Comparison of ENCODE assay signal across 11 cellular contexts in the genomic region with DNA sequence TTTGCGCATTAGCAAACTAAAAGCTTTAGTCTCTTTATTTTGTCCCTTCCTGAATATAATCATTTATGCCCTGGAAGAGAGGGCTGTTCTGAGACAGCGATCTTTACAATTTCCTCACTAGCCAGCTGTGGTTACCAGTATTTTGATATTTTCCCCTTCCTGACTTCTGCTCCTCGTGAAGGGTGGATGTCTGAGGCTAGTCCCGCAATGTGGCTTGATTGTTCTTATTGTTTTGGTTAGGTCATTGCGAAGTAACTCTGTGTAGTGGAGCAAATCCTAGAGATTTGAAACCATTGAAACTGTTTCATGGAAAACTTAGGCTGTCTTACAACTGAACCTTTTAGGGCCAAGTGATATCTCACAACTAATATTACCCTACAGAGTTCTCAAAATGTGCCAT. TPM values are rescaled to one million over a fixed set of nuclear protein-coding genes. Genes with fewer than 3 reads are reported as not detected.
DNase-seq lines count a peak whose midpoint lies in the region; ATAC-seq, FAIRE-seq and TF ChIP-seq lines count a peak whose summit lies in the region.
"Had no signal": no experiment of that assay in that cellular context is flagged by ENCODE, and none has a peak within 500 bp of the region (broad histone marks: within the 10 kb centered on the region; RNA-seq: fewer than 3 reads in every experiment).

No MANE protein-coding gene starts in this region.

- no peaks in the 10 kb centered on the region for H3K27me3 Mint-ChIP-seq in HFFc6 (ENCODE audit: insufficient read depth)
- no peaks in the 10 kb centered on the region for H3K27me3 Mint-ChIP-seq in astrocyte (ENCODE audit: low read depth, unreplicated experiment)
- H3K27me3 Mint-ChIP-seq in naive thymus-derived CD8-positive, alpha-beta T cell = peaks cover 0 to 2% (median 0%) of the 10 kb centered on the region in 5 donors

- H3K27ac Mint-ChIP-seq in HFFc6 (peak overlapping the region; percentile 89; the same call in 1 of the 2 replicates), astrocyte (ENCODE audit: unreplicated experiment) (peak overlapping the region; percentile 14)
- peak overlapping the region in 5 of 10 donors; percentile 1 to 74 (median 15) for H3K27ac Mint-ChIP-seq in naive thymus-derived CD8-positive, alpha-beta T cell

- H4K20me1 ChIP-seq in BLaER1 = peaks cover 23% of the 10 kb centered on the region; the same call in 1 of the 2 replicates
- peaks cover 10% of the 10 kb centered on the region for H4K20me1 ChIP-seq in astrocyte (ENCODE audit: insufficient read depth, low read length)

- H3K4me3 ChIP-seq in BLaER1 = no peak overlapping the region
- peak overlapping the region; percentile 97 for H3K4me3 ChIP-seq in astrocyte (ENCODE audit: insufficient read depth, low read depth, low read length)
- H3K4me3 ChIP-seq: tibial nerve had no signal

- ATAC-seq in naive thymus-derived CD8-positive, alpha-beta T cell = no peak
- ATAC-seq in GM21529 (IDR thresholded peaks at IDR 0.05; ENCODE audit: unreplicated experiment) (no peak), HG02885 (IDR thresholded peaks at IDR 0.05; ENCODE audit: poor library complexity, unreplicated experiment) (no peak)

- no peak for FAIRE-seq in astrocyte (lab: Jason Lieb, UNC)

- DNase-seq in HFFc6 (no peak), astrocyte (ENCODE audit: low read depth) (no peak), substantia nigra (lab: John Stamatoyannopoulos, UW) (no peak)
- DNase-seq in naive thymus-derived CD8-positive, alpha-beta T cell = no peak
- no peak for DNase-seq in NK-92 treated with Interleukin-12 subunit alpha and Interleukin-12 subunit beta, amount 100 ng/mL, for 24 hours (lab: John Stamatoyannopoulos, UW)
- DNase-seq: DMS153, MM.1S had no signal

- H3K36me3 ChIP-seq in BLaER1 (peaks cover 39% of the 10 kb centered on the region), astrocyte (ENCODE audit: insufficient read depth, low read length) (peaks cover 6% of the 10 kb centered on the region)

- H3K4me1 ChIP-seq in BLaER1 = peaks cover 32% of the 10 kb centered on the region
- peaks cover 25% of the 10 kb centered on the region for H3K4me1 ChIP-seq in astrocyte (ENCODE audit: insufficient read depth, low read length)

- H3K27me3 ChIP-seq in BLaER1 (no peaks in the 10 kb centered on the region), astrocyte (ENCODE audit: insufficient read depth, low read length) (no peaks in the 10 kb centered on the region)
- H3K27me3 ChIP-seq: tibial nerve had no signal

- H3K4me3 Mint-ChIP-seq in HFFc6 (peak overlapping the region; percentile 99), astrocyte (ENCODE audit: unreplicated experiment) (peak overlapping the region; percentile 98)
- peak overlapping the region in 6 of 10 donors; percentile 31 to 100 (median 66) for H3K4me3 Mint-ChIP-seq in naive thymus-derived CD8-positive, alpha-beta T cell

- peaks cover 72% of the 10 kb centered on the region for H3K79me2 ChIP-seq in astrocyte (ENCODE audit: insufficient read depth, low read length)

- H3K9me3 ChIP-seq in BLaER1 (no peaks in the 10 kb centered on the region), astrocyte (ENCODE audit: insufficient read depth, low read depth, low read length) (no peaks in the 10 kb centered on the region)
- H3K9me3 ChIP-seq: tibial nerve had no signal

- H3K9me3 Mint-ChIP-seq in HFFc6 (no peaks in the 10 kb centered on the region), astrocyte (ENCODE audit: unreplicated experiment) (no peaks in the 10 kb centered on the region)
- H3K9me3 Mint-ChIP-seq in naive thymus-derived CD8-positive, alpha-beta T cell = no peaks in the 10 kb centered on the region

- no peak for TF ChIP-seq CTCF in HFFc6 (IDR thresholded peaks at IDR 0.05)
- TF ChIP-seq CTCF in astrocyte (IDR thresholded peaks at IDR 0.05; ENCODE audit: insufficient read depth, low read depth, low read length) = no peak

- no peak overlapping the region for H2AFZ ChIP-seq in astrocyte (ENCODE audit: low read depth, low read length)

- H3K9ac ChIP-seq in BLaER1 (no peak overlapping the region; the same call in 1 of the 2 replicates), astrocyte (ENCODE audit: low read length) (peak overlapping the region; percentile 93)

- POLR2A ChIA-PET in naive thymus-derived CD8-positive, alpha-beta T cell (lab: Charles Lee) = no interaction called here

- H3K27ac ChIP-seq in BLaER1 (no peak overlapping the region), astrocyte (ENCODE audit: low read depth, low read length) (no peak overlapping the region), substantia nigra (ENCODE audit: low read depth, low read length, poor library complexity, severe bottlenecking) (no peak overlapping the region)

- H3K4me1 Mint-ChIP-seq in HFFc6 (ENCODE audit: low read depth) (peaks cover 69% of the 10 kb centered on the region), astrocyte (ENCODE audit: low read depth, unreplicated experiment) (peaks cover 26% of the 10 kb centered on the region)
- peaks cover 32 to 66% (median 57%) of the 10 kb centered on the region in 4 donors for H3K4me1 Mint-ChIP-seq in naive thymus-derived CD8-positive, alpha-beta T cell

- H3K4me2 ChIP-seq in BLaER1 (peak overlapping the region; percentile 80), astrocyte (ENCODE audit: low read length) (peak overlapping the region; percentile 86)

- H3K36me3 Mint-ChIP-seq in HFFc6 (ENCODE audit: low read depth) = peaks cover 52% of the 10 kb centered on the region
- H3K36me3 Mint-ChIP-seq in astrocyte (ENCODE audit: low read depth, unreplicated experiment) = peaks cover 10% of the 10 kb centered on the region
- peaks cover 0 to 45% (median 6%) of the 10 kb centered on the region in 3 donors for H3K36me3 Mint-ChIP-seq in naive thymus-derived CD8-positive, alpha-beta T cell

RNA-seq across cellular contexts. Expression of gene MRPL33, which starts 2.4 kb away (rescaled TPM):
- total RNA-seq in HFFc6 (2021; fragmentation: NEBNext Ultra II Directional; extraction: Animal tissue kit (Norgen Biotek cat#: 25700)) = 100 to 1,000 TPM; 106 to 151 (median 128) TPM
- total RNA-seq in astrocyte = 80.7 and 85.3 TPM in 2 replicates
- total RNA-seq in naive thymus-derived CD8-positive, alpha-beta T cell = 10 to 100 TPM; 34.4 to 41.2 TPM
- 100 to 1,000 TPM; 196 to 245 (median 229) TPM for polyA plus RNA-seq in naive thymus-derived CD8-positive, alpha-beta T cell
